Comparison of ENCODE assay signal across 25 cellular contexts in genomic region chr9:80114241-80114640, GRCh38.
"Had no signal": no experiment of that assay in that cellular context is flagged by ENCODE, and none has a peak within 500 bp of the region (broad histone marks: within the 10 kb centered on the region; RNA-seq: fewer than 3 reads in every experiment).

No MANE protein-coding gene starts in this region.

- H3K4me2 ChIP-seq: smooth muscle cell had no signal

- H3K4me3 ChIP-seq: left lung, lower lobe of right lung, ovary, right atrium auricular region, right lobe of liver, smooth muscle cell, stomach, suprapubic skin, thoracic aorta, tibial artery, upper lobe of right lung had no signal

- H3K9me3 ChIP-seq: lower lobe of right lung, ovary, right lobe of liver, stomach, thoracic aorta, upper lobe of right lung had no signal

- H3K27ac ChIP-seq: left lung, lower lobe of right lung, ovary, right atrium auricular region, right lobe of liver, stomach, suprapubic skin, thoracic aorta, tibial artery, upper lobe of right lung had no signal

- DNase-seq: hippocampal formation; kidney glomerular epithelial cell; left cardiac atrium; left lung; lower lobe of right lung; mammary epithelial cell; mesendoderm; naive B cell; natural killer cell; ovary; right lobe of liver; stimulated activated CD4-positive, alpha-beta T cell treated with anti-CD3 and anti-CD28 coated beads, Interleukin-1b, Interleukin-23, amount 100 ng/mL, for 48 hours; stimulated activated CD4-positive, alpha-beta T cell treated with anti-CD3 and anti-CD28 coated beads, Interleukin-2, amount 100 ng/mL, for 48 hours; stimulated activated CD4-positive, alpha-beta T cell treated with anti-CD3 and anti-CD28 coated beads, Interleukin-4, amount 100 ng/mL, for 4 hours; stimulated activated CD8-positive, alpha-beta memory T cell treated with anti-CD3 and anti-CD28 coated beads, Interleukin-4, amount 100 ng/mL, for 48 hours; stimulated activated naive B cell treated with anti-CD40 and anti-IgM and Interleukin-4, amounts not matched to agents 10 μg/mL and 1 μg/mL and 100 μg/mL, for 72 hours; stimulated activated naive CD8-positive, alpha-beta T cell treated with anti-CD3 and anti-CD28 coated beads, Interleukin-15, Interleukin-2, amounts not matched to agents 100 U/mL and 50 U/mL, for 24 hours; stomach; tibial artery; trophoblast cell; upper lobe of right lung had no signal

- H3K4me1 ChIP-seq: left lung, lower lobe of right lung, right atrium auricular region, right lobe of liver, stomach, suprapubic skin, tibial artery, upper lobe of right lung had no signal

- H3K27me3 ChIP-seq: left lung, ovary, right atrium auricular region, right lobe of liver, stomach, suprapubic skin, tibial artery, upper lobe of right lung had no signal

- H3K36me3 ChIP-seq: left lung, lower lobe of right lung, ovary, right atrium auricular region, right lobe of liver, stomach, suprapubic skin, thoracic aorta, tibial artery, upper lobe of right lung had no signal

- ATAC-seq: left cardiac atrium; left lung; lower lobe of right lung; natural killer cell; right lobe of liver; stimulated activated naive CD8-positive, alpha-beta T cell treated with anti-CD3 and anti-CD28 coated beads, Interleukin-15, Interleukin-2, amounts not matched to agents 100 U/mL and 50 U/mL, for 24 hours; upper lobe of right lung had no signal
